In genomic region chr15:31336943-31337295, GRCh38 we compare ENCODE assay signal across 12 cellular contexts. TPM values are rescaled to one million over a fixed set of nuclear protein-coding genes. Genes with fewer than 3 reads are reported as not detected.
DNase-seq lines count a peak whose midpoint lies in the region; ATAC-seq, FAIRE-seq and TF ChIP-seq lines count a peak whose summit lies in the region.
"Had no signal": no experiment of that assay in that cellular context is flagged by ENCODE, and none has a peak within 500 bp of the region (broad histone marks: within the 10 kb centered on the region; RNA-seq: fewer than 3 reads in every experiment).

No MANE protein-coding gene starts in this region.

- DNase-seq in CD1c-positive myeloid dendritic cell (ENCODE audit: extremely low spot score) = peak; percentile 11
- no peak for DNase-seq in GM12892 (ENCODE audit: insufficient read length)
- DNase-seq in GM12878 (ENCODE audit: low read depth, low spot score) = no peak
- no peak for DNase-seq in neuronal stem cell (ENCODE audit: low spot score)
- DNase-seq in HCEC 1CT = no peak
- no peak for DNase-seq in stimulated activated naive CD4-positive, alpha-beta T cell treated with Interleukin-2 at 50 U/mL for 16 hours (lab: John Stamatoyannopoulos, UW)
- DNase-seq: activated CD4-positive, alpha-beta T cell treated with anti-CD3 and anti-CD28 coated beads for 4 hours; effector CD8-positive, alpha-beta T cell; NCI-H226 had no signal

- H2AFZ ChIP-seq in GM12878 (ENCODE audit: control insufficient read depth, low read depth, low read length) = no peak overlapping the region
- no peak overlapping the region for H2AFZ ChIP-seq in neuronal stem cell (ENCODE audit: low read length)

- RAD21 ChIA-PET in GM12878 (lab: Charles Lee; ENCODE audit: unreplicated experiment) = interaction anchor here (1.7 kb wide), 1 partner anchor 10 kb away, joined by 5 read pairs; the partner anchor contains the start of gene KLF13

- POLR2A ChIA-PET in GM12878 (lab: Charles Lee) = no interaction called here

- TF ChIP-seq EP300 in GM12878 (IDR thresholded peaks at IDR 0.05; ENCODE audit: borderline replicate concordance in 1 of 2, control insufficient read depth in 1 of 2, low read depth in 2 of 2, low read length in 2 of 2) = no peak

- no peak for ATAC-seq in GM12878
- no peak for ATAC-seq in GM19324 (IDR thresholded peaks at IDR 0.05; ENCODE audit: low FRiP score, unreplicated experiment)
- ATAC-seq: heart left ventricle, sciatic nerve had no signal

- peaks cover 14% of the 10 kb centered on the region for H4K20me1 ChIP-seq in GM12878 (ENCODE audit: control insufficient read depth, insufficient read depth)

- no peak overlapping the region for H3K23ac ChIP-seq in neuronal stem cell (ENCODE audit: low read depth, low read length, poor library complexity)

- intact Hi-C loops in GM12878 (cut with micrococcal nuclease; ENCODE audit: unreplicated experiment) = no loop called here

- H4K8ac ChIP-seq in neuronal stem cell (ENCODE audit: low read depth, low read length) = no peak overlapping the region

- H3K36me3 ChIP-seq in GM12878 (ENCODE audit: control insufficient read depth in 2 of 2, insufficient read depth in 2 of 2, low read length in 1 of 2) = peaks cover 4 to 15% of the 10 kb centered on the region in 2 experiments
- no peaks in the 10 kb centered on the region for H3K36me3 ChIP-seq in neuronal stem cell (replicated peaks in 1 of 2; ENCODE audit: control insufficient read depth in 2 of 2, insufficient read depth in 2 of 2, low read length in 2 of 2)

- H2AK5ac ChIP-seq in neuronal stem cell (ENCODE audit: low read depth, low read length) = no peak overlapping the region

- no peak overlapping the region for H2BK12ac ChIP-seq in neuronal stem cell (ENCODE audit: low read length)

- H3K4me2 ChIP-seq in GM12878 (ENCODE audit: control insufficient read depth, insufficient read depth) = peak overlapping the region; percentile 33
- no peak overlapping the region for H3K4me2 ChIP-seq in neuronal stem cell (ENCODE audit: insufficient read depth, low read length, poor library complexity, severe bottlenecking)

- H4K91ac ChIP-seq in neuronal stem cell (ENCODE audit: low read depth, low read length, poor library complexity) = no peak overlapping the region

- peaks cover 97% of the 10 kb centered on the region for H3K79me2 ChIP-seq in GM12878 (ENCODE audit: control insufficient read depth, insufficient read depth, low read length)

- no TSS peak for BruUV-seq in GM12878 (replicated peaks; lab: Mats Ljungman, UMichigan)

- SMC1A ChIA-PET in GM12878 (lab: Charles Lee; ENCODE audit: uncharacterized antibody, unreplicated experiment) = no interaction called here

- TF ChIP-seq POLR2A in GM12892 (IDR thresholded peaks at IDR 0.05; ENCODE audit: low read depth, low read length) (no peak), GM12878 (IDR thresholded peaks at IDR 0.05; ENCODE audit: low read depth, low read length) (no peak)

- H3K9me3 ChIP-seq in GM12878 (replicated peaks; ENCODE audit: control insufficient read depth, insufficient read depth, low read length) = no peaks in the 10 kb centered on the region
- no peaks in the 10 kb centered on the region for H3K9me3 ChIP-seq in neuronal stem cell (replicated peaks in 1 of 2; ENCODE audit: control insufficient read depth in 2 of 2, insufficient read depth in 1 of 2, low read depth in 1 of 2, low read length in 2 of 2)
- H3K9me3 ChIP-seq: heart left ventricle had no signal

- FAIRE-seq in GM12892 (lab: Jason Lieb, UNC) (peak; percentile 60), GM12878 (lab: Jason Lieb, UNC) (no peak)

- no peak for TF ChIP-seq CTCF in GM12878 (IDR thresholded peaks at IDR 0.05 in 2 of 3, conservative IDR thresholded peaks at IDR 0.05 in 1 of 3; ENCODE audit: control insufficient read depth in 2 of 3, extremely low read depth in 1 of 3, insufficient read depth in 1 of 3, low read depth in 3 of 3, low read length in 3 of 3)

- H3K4me1 ChIP-seq in GM12878 (ENCODE audit: control insufficient read depth, insufficient read depth, low read length) (peaks cover 86% of the 10 kb centered on the region), neuronal stem cell (ENCODE audit: control insufficient read depth in 2 of 2, insufficient read depth in 1 of 2, low read depth in 1 of 2, low read length in 2 of 2) (peaks cover 4 to 9% of the 10 kb centered on the region in 2 donors)

- in situ Hi-C loops in GM12878 (cut with MboI) = loop anchor here (10.0 to 25.0 kb wide), 3 partner anchors 332 to 1275 kb away; partner anchors contain the start of genes ARHGAP11A and ARHGAP11B

- CTCF ChIA-PET in GM12878 (lab: Yijun Ruan, JAX) = no interaction called here

- H3K4ac ChIP-seq in neuronal stem cell (ENCODE audit: low read length) = no peak overlapping the region

- H3K79me1 ChIP-seq in neuronal stem cell (ENCODE audit: low read depth, low read length) = peaks cover 5% of the 10 kb centered on the region

- H3K27me3 ChIP-seq in GM12878 (replicated peaks in 1 of 2; ENCODE audit: control insufficient read depth in 2 of 2, insufficient read depth in 2 of 2, low read length in 1 of 2) (no peaks in the 10 kb centered on the region), neuronal stem cell (ENCODE audit: control insufficient read depth in 3 of 3, insufficient read depth in 3 of 3, low read depth in 1 of 3, low read length in 3 of 3) (no peaks in the 10 kb centered on the region)
- H3K27me3 ChIP-seq: heart left ventricle had no signal

- no peak overlapping the region for H2BK5ac ChIP-seq in neuronal stem cell (ENCODE audit: low read length)

- H3K27ac ChIP-seq in GM12878 (ENCODE audit: control insufficient read depth, insufficient read depth) = no peak overlapping the region
- no peak overlapping the region for H3K27ac ChIP-seq in neuronal stem cell (replicated peaks; ENCODE audit: low read length)

- H3K4me3 ChIP-seq in GM12878 (no peak overlapping the region), neuronal stem cell (ENCODE audit: low read length in 2 of 2) (no peak overlapping the region)
- H3K4me3 ChIP-seq: heart left ventricle had no signal

- H2BK15ac ChIP-seq in neuronal stem cell (ENCODE audit: low read length) = no peak overlapping the region

- H3K18ac ChIP-seq in neuronal stem cell (ENCODE audit: low read length) = no peak overlapping the region

- H3K14ac ChIP-seq in neuronal stem cell (ENCODE audit: low read length) = no peak overlapping the region

- no peak overlapping the region for H2BK120ac ChIP-seq in neuronal stem cell (ENCODE audit: low read depth, low read length)

- WGBS in GM12878 (ENCODE audit: insufficient coverage, insufficient replicate concordance, low lambda C conversion rate, missing lambda C conversion rate) = 39% methylated on average over 8 of the region's 8 CpGs
- WGBS in neuronal stem cell (ENCODE audit: extremely low coverage in 2 of 2, insufficient read length in 2 of 2, insufficient replicate concordance in 1 of 2), 2 donors = no CpG with 5 or more reads among the region's 8 CpGs

- no peak overlapping the region for H3K9ac ChIP-seq in GM12878 (ENCODE audit: control insufficient read depth, insufficient read depth, low read length)
- peak overlapping the region; percentile 46 for H3K9ac ChIP-seq in neuronal stem cell (ENCODE audit: low read depth, low read length, poor library complexity)

- TF ChIP-seq RAD21 in GM12878 (IDR thresholded peaks at IDR 0.05; ENCODE audit: insufficient read depth, low read depth, low read length) = no peak

TF ChIP-seq in GM12878, 131 proteins besides CTCF, POLR2A, EP300 and RAD21 (continues in another document):
- no peak for TF ChIP-seq ZNF24 (IDR thresholded peaks at IDR 0.05)
- TF ChIP-seq TCF3 (IDR thresholded peaks at IDR 0.05; ENCODE audit: borderline replicate concordance, insufficient read depth, low read depth, low read length) = no peak

RNA-seq across cellular contexts. Expression of gene KLF13, which starts 10.3 kb away (rescaled TPM):
- 39.1 TPM for polyA plus RNA-seq in GM12892 (2012; ENCODE audit: missing spikeins)
- total RNA-seq in GM12878 (2013; cell fraction: nucleolus; rRNA removed) = 47.3 and 48.6 TPM in 2 replicates
- total RNA-seq in GM12878 (2014; rRNA removed) (49.3 and 51.8 TPM in 2 replicates), GM12878 (2014; rRNA removed; fragmentation: Illumina TruSeq; extraction: Trizol) (64.7 and 65.1 TPM in 2 replicates), GM12878 (2021) (109 and 112 TPM in 2 replicates)
- polyA plus RNA-seq in GM12878 (2011; ENCODE audit: low read depth) = 21.1 TPM
- polyA plus RNA-seq in GM12878 (2011; rRNA removed) (71.9 and 72.0 TPM in 2 replicates), GM12878 (2014; fragmentation: Illumina TruSeq; extraction: Trizol) (42.3 and 48.2 TPM in 2 replicates), GM12878 (2014; fragmentation: Nextera tagmentation; extraction: Ambion mirVana) (10 to 100 TPM; 31.1 to 63.1 TPM), GM12878 (2014; rRNA removed) (51.0 and 52.4 TPM in 2 replicates), GM12878 (2016; fragmentation: Nextera tagmentation; extraction: Ambion mirVana) (10 to 100 TPM; 20.3 to 24.4 TPM)
- polyA plus RNA-seq in GM12878 (2011; cell fraction: cytosol; rRNA removed) = 40.2 and 46.9 TPM in 2 replicates
- 35.3 and 41.2 TPM in 2 replicates for polyA plus RNA-seq in GM12878 (2011; cell fraction: nucleus; rRNA removed)
- 50.2 and 70.7 TPM in 2 replicates for polyA plus RNA-seq in GM12878 (2012)
- 55.7 and 58.5 TPM in 2 replicates for polyA minus RNA-seq in GM12878 (2011; rRNA and poly(A)+ RNA removed)
- polyA minus RNA-seq in GM12878 (2011; cell fraction: cytosol; rRNA and poly(A)+ RNA removed) = 23.3 and 37.1 TPM in 2 replicates
- polyA minus RNA-seq in GM12878 (2011; cell fraction: nucleus; rRNA and poly(A)+ RNA removed) = 10.3 and 17.7 TPM in 2 replicates
- polyA plus RNA-seq in neuronal stem cell (2013, experiment 1 of 2) = 42.9 TPM
- polyA plus RNA-seq in neuronal stem cell (2013, experiment 2 of 2) = 42.1 TPM
